1 cellular context compared by ENCODE assay signal in the genomic region with DNA sequence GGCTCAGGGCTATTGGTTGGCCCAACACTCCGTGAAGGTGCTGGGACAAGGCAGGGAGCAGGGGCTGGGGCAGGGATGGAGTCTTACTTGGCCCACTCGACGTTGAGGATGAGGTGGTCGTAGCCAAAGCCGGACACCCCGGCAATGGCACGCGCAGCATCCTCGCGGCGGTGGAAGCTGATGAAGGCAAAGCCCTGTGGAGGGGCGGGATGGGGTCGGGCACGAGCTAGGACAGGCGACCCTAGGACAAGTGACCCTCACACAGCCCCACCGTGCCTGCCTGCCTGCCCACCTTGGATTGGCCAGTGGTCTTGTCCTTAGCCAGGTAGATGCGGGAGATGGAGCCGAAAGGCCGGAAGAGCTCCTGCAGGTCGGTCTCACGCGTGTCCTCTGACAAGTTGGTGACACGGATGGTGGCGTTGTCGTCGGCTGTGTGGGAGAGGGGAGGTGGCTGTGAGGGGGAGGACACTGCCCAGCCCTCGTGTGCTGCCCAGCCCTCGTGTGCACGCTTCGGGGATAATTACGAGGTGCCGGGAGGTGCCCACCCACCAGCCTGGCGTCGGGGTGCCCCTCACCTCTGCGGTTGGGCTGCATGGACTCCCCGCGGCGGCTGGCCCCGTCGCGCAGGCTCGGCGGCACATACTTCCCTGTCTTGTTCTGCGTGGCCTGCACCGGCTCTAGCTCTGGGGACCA.
TF ChIP-seq lines count a peak whose summit lies in the region.

No MANE protein-coding gene starts in this region.

TF ChIP-seq in SK-N-SH treated with all-trans-retinoic acid at 6 μM for 48 hours, 23 proteins besides CTCF, POLR2A, EP300 and RAD21 (continued from another document):
- TF ChIP-seq GLIS3 (CRISPR knock-in tag; IDR thresholded peaks at IDR 0.05), result no peak
- TF ChIP-seq, protein P1, sequence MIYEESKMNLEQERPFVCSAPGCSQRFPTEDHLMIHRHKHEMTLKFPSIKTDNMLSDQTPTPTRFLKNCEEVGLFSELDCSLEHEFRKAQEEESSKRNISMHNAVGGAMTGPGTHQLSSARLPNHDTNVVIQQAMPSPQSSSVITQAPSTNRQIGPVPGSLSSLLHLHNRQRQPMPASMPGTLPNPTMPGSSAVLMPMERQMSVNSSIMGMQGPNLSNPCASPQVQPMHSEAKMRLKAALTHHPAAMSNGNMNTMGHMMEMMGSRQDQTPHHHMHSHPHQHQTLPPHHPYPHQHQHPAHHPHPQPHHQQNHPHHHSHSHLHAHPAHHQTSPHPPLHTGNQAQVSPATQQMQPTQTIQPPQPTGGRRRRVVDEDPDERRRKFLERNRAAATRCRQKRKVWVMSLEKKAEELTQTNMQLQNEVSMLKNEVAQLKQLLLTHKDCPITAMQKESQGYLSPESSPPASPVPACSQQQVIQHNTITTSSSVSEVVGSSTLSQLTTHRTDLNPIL (CRISPR knock-in tag; IDR thresholded peaks at IDR 0.05; ENCODE audit: low read depth), result no peak
- TF ChIP-seq ARNTL (CRISPR knock-in tag; IDR thresholded peaks at IDR 0.05; ENCODE audit: borderline replicate concordance, low read depth), result no peak
- no peak; the same call in 1 of the 2 replicates for TF ChIP-seq TCF4 (CRISPR knock-in tag; IDR thresholded peaks at IDR 0.05; ENCODE audit: borderline replicate concordance)
- TF ChIP-seq CSDC2 (CRISPR knock-in tag; IDR thresholded peaks at IDR 0.05), result no peak
- TF ChIP-seq ZFP3 (CRISPR knock-in tag; IDR thresholded peaks at IDR 0.05), result no peak
- TF ChIP-seq, protein P2, sequence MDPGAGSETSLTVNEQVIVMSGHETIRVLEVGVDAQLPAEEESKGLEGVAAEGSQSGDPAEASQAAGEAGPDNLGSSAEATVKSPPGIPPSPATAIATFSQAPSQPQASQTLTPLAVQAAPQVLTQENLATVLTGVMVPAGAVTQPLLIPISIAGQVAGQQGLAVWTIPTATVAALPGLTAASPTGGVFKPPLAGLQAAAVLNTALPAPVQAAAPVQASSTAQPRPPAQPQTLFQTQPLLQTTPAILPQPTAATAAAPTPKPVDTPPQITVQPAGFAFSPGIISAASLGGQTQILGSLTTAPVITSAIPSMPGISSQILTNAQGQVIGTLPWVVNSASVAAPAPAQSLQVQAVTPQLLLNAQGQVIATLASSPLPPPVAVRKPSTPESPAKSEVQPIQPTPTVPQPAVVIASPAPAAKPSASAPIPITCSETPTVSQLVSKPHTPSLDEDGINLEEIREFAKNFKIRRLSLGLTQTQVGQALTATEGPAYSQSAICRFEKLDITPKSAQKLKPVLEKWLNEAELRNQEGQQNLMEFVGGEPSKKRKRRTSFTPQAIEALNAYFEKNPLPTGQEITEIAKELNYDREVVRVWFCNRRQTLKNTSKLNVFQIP (CRISPR knock-in tag; IDR thresholded peaks at IDR 0.05; ENCODE audit: borderline replicate concordance, low read depth), result no peak
- TF ChIP-seq BACH2 (CRISPR knock-in tag; IDR thresholded peaks at IDR 0.05; ENCODE audit: borderline replicate concordance), result no peak
- no peak for TF ChIP-seq ZNF565 (CRISPR knock-in tag; conservative IDR thresholded peaks at IDR 0.05; ENCODE audit: low read depth)
- TF ChIP-seq RARB (CRISPR knock-in tag; IDR thresholded peaks at IDR 0.05), result no peak
TF ChIP-seq in SK-N-SH treated with all-trans-retinoic acid at 6 μM for 48 hours: peak in this region for 0.
